In the genomic region with DNA sequence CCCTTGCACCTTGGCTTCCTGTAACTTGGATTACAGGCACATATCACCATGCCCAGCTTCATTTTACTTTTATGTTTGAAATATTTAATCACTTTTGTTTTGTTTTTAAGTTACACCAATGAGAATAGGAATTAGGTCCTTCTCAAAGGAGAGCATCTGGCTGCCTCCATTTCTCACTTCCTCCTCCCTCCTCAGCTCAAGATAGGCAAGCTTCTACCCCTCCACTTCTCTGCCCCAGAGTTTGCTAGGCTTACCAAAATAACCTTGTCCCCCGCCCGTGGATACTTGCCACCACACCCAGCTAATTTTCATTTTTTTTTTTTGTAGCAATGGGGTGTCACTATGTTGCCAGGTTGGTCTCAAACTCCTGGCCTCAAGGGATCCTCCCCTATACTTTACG, we compare ENCODE assay signal across 18 cellular contexts. TPM values are rescaled to one million over a fixed set of nuclear protein-coding genes. Genes with fewer than 3 reads are reported as not detected.
DNase-seq lines count a peak whose midpoint lies in the region; ATAC-seq and TF ChIP-seq lines count a peak whose summit lies in the region.
"Had no signal": no experiment of that assay in that cellular context is flagged by ENCODE, and none has a peak within 500 bp of the region (broad histone marks: within the 10 kb centered on the region; RNA-seq: fewer than 3 reads in every experiment).

No MANE protein-coding gene starts in this region.

- intact Hi-C loops in esophagus squamous epithelium (cut with DNase I): no loop called here

- no peak overlapping the region for H3K4me3 Mint-ChIP-seq in nephron progenitor cell
- H3K4me3 Mint-ChIP-seq: activated CD4-positive, alpha-beta T cell treated with anti-CD3 and anti-CD28 coated beads, Interleukin-2, amount 10 ng/mL, durations not matched to agents 24 days and 14 days; GM23338 had no signal

- peaks cover 17% of the 10 kb centered on the region for H3K36me3 Mint-ChIP-seq in nephron progenitor cell (ENCODE audit: low read depth)

- no peaks in the 10 kb centered on the region for H3K27me3 ChIP-seq in esophagus squamous epithelium

- no peaks in the 10 kb centered on the region for H3K9me3 ChIP-seq in esophagus squamous epithelium
- H3K9me3 ChIP-seq: SK-N-SH had no signal

- no peak for TF ChIP-seq POLR2A in esophagus squamous epithelium (IDR thresholded peaks at IDR 0.05)

- DNase-seq in nephron progenitor cell: no peak
- DNase-seq in NCI-H2171 (lab: John Stamatoyannopoulos, UW): no peak
- no peak for DNase-seq in esophagus squamous epithelium (lab: John Stamatoyannopoulos, UW)
- DNase-seq in kidney tubule cell (ENCODE audit: low spot score): no peak
- DNase-seq: activated CD4-positive, alpha-beta T cell treated with anti-CD3 and anti-CD28 coated beads, Interleukin-2, amount 10 ng/mL, durations not matched to agents 24 days and 14 days; activated gamma-delta T cell; caudate nucleus; COR-L47; midbrain; NCI-H1105 treated with DMSO at 0.1 percent for 48 hours; NCI-H748 treated with DMSO at 0.1 percent for 48 hours; SK-N-SH; stimulated activated CD4-positive, alpha-beta T cell treated with anti-CD3 and anti-CD28 coated beads, Interleukin-2, amount 100 ng/mL, for 48 hours had no signal

- H3K27ac Mint-ChIP-seq in nephron progenitor cell: peak overlapping the region; percentile 15
- H3K27ac Mint-ChIP-seq: activated CD4-positive, alpha-beta T cell treated with anti-CD3 and anti-CD28 coated beads, Interleukin-2, amount 10 ng/mL, durations not matched to agents 24 days and 14 days had no signal

- no peaks in the 10 kb centered on the region for H3K4me1 ChIP-seq in esophagus squamous epithelium

- H3K27me3 Mint-ChIP-seq in nephron progenitor cell (ENCODE audit: low read depth, poor library complexity): peaks cover 3% of the 10 kb centered on the region
- H3K27me3 Mint-ChIP-seq: activated CD4-positive, alpha-beta T cell treated with anti-CD3 and anti-CD28 coated beads, Interleukin-2, amount 10 ng/mL, durations not matched to agents 24 days and 14 days had no signal

- H3K9me3 Mint-ChIP-seq in nephron progenitor cell: no peaks in the 10 kb centered on the region
- H3K9me3 Mint-ChIP-seq: activated CD4-positive, alpha-beta T cell treated with anti-CD3 and anti-CD28 coated beads, Interleukin-2, amount 10 ng/mL, durations not matched to agents 24 days and 14 days; GM23338 had no signal

- TF ChIP-seq CTCF in nephron progenitor cell (IDR thresholded peaks at IDR 0.05) (no peak), esophagus squamous epithelium (IDR thresholded peaks at IDR 0.05) (no peak)

- no peak overlapping the region for H3K27ac ChIP-seq in esophagus squamous epithelium

- no peak overlapping the region for H3K4me3 ChIP-seq in esophagus squamous epithelium
- H3K4me3 ChIP-seq: GM23338 had no signal

- 70 to 82% methylated on average over 3 of the region's 3 CpGs for WGBS in esophagus squamous epithelium, 2 donors

- peaks cover 0 to 21% (median 7%) of the 10 kb centered on the region in 3 donors for H3K36me3 ChIP-seq in esophagus squamous epithelium

- peaks cover 6% of the 10 kb centered on the region for H3K4me1 Mint-ChIP-seq in nephron progenitor cell

- ATAC-seq in GM18907 (IDR thresholded peaks at IDR 0.05; ENCODE audit: unreplicated experiment) (peak; percentile 63), GM21723 (IDR thresholded peaks at IDR 0.05; ENCODE audit: unreplicated experiment) (peak; percentile 74), HG03565 (IDR thresholded peaks at IDR 0.05; ENCODE audit: unreplicated experiment) (peak; percentile 35)
- ATAC-seq: GM23338 had no signal

RNA-seq across cellular contexts. Expression of gene GABARAPL2, which starts 17.9 kb away (rescaled TPM):
- total RNA-seq in esophagus squamous epithelium: 10 to 100 TPM; 47.4 to 75.0 (median 65.2) TPM

RNA-seq across cellular contexts. Expression of gene TMEM231, which starts 28.1 kb away (rescaled TPM):
- total RNA-seq in esophagus squamous epithelium: 1 to 10 TPM; 1.2 to 4.2 (median 1.9) TPM

RNA-seq across cellular contexts. Expression of gene ADAT1, which starts 39.0 kb away (rescaled TPM):
- 10 to 100 TPM; 17.9 to 35.2 (median 25.3) TPM for total RNA-seq in esophagus squamous epithelium

RNA-seq across cellular contexts. Expression of gene CHST5, which starts 48.2 kb away (rescaled TPM):
- under 1 TPM in 1 of 4 donors, not detected in 3; 0.19 TPM for total RNA-seq in esophagus squamous epithelium
- total RNA-seq: activated CD4-positive, alpha-beta T cell treated with anti-CD3 and anti-CD28 coated beads, Interleukin-2, amount 10 ng/mL, durations not matched to agents 24 days and 14 days; epithelial cell of proximal tubule; GM23338 had no signal
